25 cellular contexts compared by ENCODE assay signal in the genomic region with DNA sequence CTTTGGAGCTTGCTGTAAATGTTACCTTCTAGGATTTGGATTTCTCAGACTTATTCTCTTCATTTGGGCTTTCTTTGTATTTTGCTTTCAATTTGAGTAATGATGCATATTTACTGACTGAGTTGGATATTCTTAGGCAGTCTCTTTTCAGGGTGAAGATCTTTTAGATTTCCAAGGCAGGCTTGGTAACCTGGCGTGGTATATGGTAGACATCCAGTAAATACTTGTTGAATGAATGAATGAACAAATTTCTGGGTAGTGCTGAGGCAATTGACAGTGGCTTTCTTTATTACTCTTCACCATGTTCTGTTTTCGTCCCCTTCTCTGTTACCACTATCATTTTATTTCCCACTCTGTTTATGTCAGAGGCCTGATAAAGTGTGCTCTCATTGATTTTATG.
"Had no signal": no experiment of that assay in that cellular context is flagged by ENCODE, and none has a peak within 500 bp of the region (broad histone marks: within the 10 kb centered on the region; RNA-seq: fewer than 3 reads in every experiment).

No MANE protein-coding gene starts in this region.

- H3K27ac ChIP-seq: epithelial cell of prostate, esophagus squamous epithelium, gastrocnemius medialis, parathyroid adenoma, psoas muscle, upper lobe of left lung had no signal

- H3K4me3 ChIP-seq: breast epithelium, esophagus squamous epithelium, gastrocnemius medialis, psoas muscle, right atrium auricular region, upper lobe of left lung had no signal

- H2AFZ ChIP-seq: parathyroid adenoma had no signal

- H3K9me3 ChIP-seq: breast epithelium, esophagus squamous epithelium, gastrocnemius medialis, psoas muscle, right atrium auricular region, upper lobe of left lung had no signal

- H3K27me3 ChIP-seq: breast epithelium, esophagus squamous epithelium, gastrocnemius medialis, right atrium auricular region, upper lobe of left lung had no signal

- ATAC-seq: activated CD4-positive, alpha-beta T cell treated with anti-CD3 and anti-CD28 coated beads for 36 hours; activated CD8-positive, alpha-beta T cell treated with anti-CD3 and anti-CD28 coated beads, Interleukin-2, amount 10 ng/mL, durations not matched to agents 7 days and 5 days; gastrocnemius medialis; left cardiac atrium; naive thymus-derived CD4-positive, alpha-beta T cell; psoas muscle; stimulated activated naive CD8-positive, alpha-beta T cell treated with anti-CD3 and anti-CD28 coated beads, Interleukin-15, Interleukin-2, amounts not matched to agents 100 U/mL and 50 U/mL, for 24 hours had no signal

- H3K4me1 ChIP-seq: breast epithelium, esophagus squamous epithelium, gastrocnemius medialis, parathyroid adenoma had no signal

- H3K36me3 ChIP-seq: breast epithelium, gastrocnemius medialis, right atrium auricular region had no signal

- H3K79me2 ChIP-seq: parathyroid adenoma had no signal

- H3K9ac ChIP-seq: parathyroid adenoma had no signal

- DNase-seq: activated CD4-positive, alpha-beta T cell treated with anti-CD3 and anti-CD28 coated beads for 36 hours; activated CD4-positive, CD25-positive, alpha-beta regulatory T cell; activated CD8-positive, alpha-beta T cell treated with anti-CD3 and anti-CD28 coated beads, Interleukin-2, amount 10 ng/mL, durations not matched to agents 7 days and 5 days; activated effector memory CD4-positive, alpha-beta T cell treated with anti-CD3 and anti-CD28 coated beads, Interleukin-2, amount 50 U/mL, for 16 hours; activated naive CD4-positive, alpha-beta T cell treated with anti-CD3 and anti-CD28 coated beads, Interleukin-2, amount 10 ng/mL, durations not matched to agents 7 days and 5 days; activated naive CD8-positive, alpha-beta T cell treated with anti-CD3 and anti-CD28 coated beads, Interleukin-2, amount 10 ng/mL, durations not matched to agents 7 days and 5 days; amygdala; effector CD8-positive, alpha-beta T cell; esophagus squamous epithelium; gastrocnemius medialis; head of caudate nucleus; hippocampal formation; left cardiac atrium; midbrain; naive thymus-derived CD4-positive, alpha-beta T cell; psoas muscle; stimulated activated CD4-positive, alpha-beta T cell treated with anti-CD3 and anti-CD28 coated beads, Interleukin-12 subunit alpha, Interleukin-12 subunit beta, amount 100 ng/mL, for 4 hours; stimulated activated CD4-positive, alpha-beta T cell treated with anti-CD3 and anti-CD28 coated beads, Interleukin-4, amount 100 ng/mL, for 1 hour; stimulated activated naive CD8-positive, alpha-beta T cell treated with anti-CD3 and anti-CD28 coated beads, Interleukin-15, Interleukin-2, amounts not matched to agents 100 U/mL and 50 U/mL, for 24 hours; T-helper 1 cell; upper lobe of left lung had no signal
